ENCODE assay signal across 17 cellular contexts in genomic region chr20:57957397-57958049, GRCh38.
DNase-seq lines count a peak whose midpoint lies in the region; ATAC-seq, FAIRE-seq and TF ChIP-seq lines count a peak whose summit lies in the region.
"Had no signal": no experiment of that assay in that cellular context is flagged by ENCODE, and none has a peak within 500 bp of the region (broad histone marks: within the 10 kb centered on the region; RNA-seq: fewer than 3 reads in every experiment).

No MANE protein-coding gene starts in this region.

- no peak overlapping the region for H3K4me3 ChIP-seq in AG09309 (ENCODE audit: control insufficient read depth, low read depth, low read length)
- no peak overlapping the region for H3K4me3 ChIP-seq in coronary artery
- H3K4me3 ChIP-seq: GM23338, psoas muscle, testis had no signal

- intact Hi-C loops in posterior vena cava (cut with DNase I), result no loop called here

- DNase-seq in AG09309 (ENCODE audit: low read depth) (peak; percentile 32), HTR-8/SVneo (ENCODE audit: insufficient read length, low spot score) (no peak), epidermal melanocyte (ENCODE audit: insufficient read length, low spot score) (peak; percentile 57), posterior vena cava (ENCODE audit: low spot score) (peak; percentile 64), omental fat pad (ENCODE audit: low spot score) (no peak), NCI-H128 (lab: John Stamatoyannopoulos, UW; ENCODE audit: unreplicated experiment) (no peak), coronary artery (ENCODE audit: low spot score) (no peak)
- DNase-seq: activated CD4-positive, alpha-beta T cell treated with anti-CD3 and anti-CD28 coated beads, Interleukin-2, amount 50 U/mL, for 4 hours; activated T-cell treated with anti-CD3 and anti-CD28 coated beads, Interleukin-2, amount 50 U/mL, for 72 hours; midbrain; NCI-H1048; psoas muscle; SIG-M5; testis had no signal

- TF ChIP-seq CTCF in AG09309 (IDR thresholded peaks at IDR 0.05; ENCODE audit: control insufficient read depth, insufficient read depth, low read depth, low read length, missing control alignments) (no peak), omental fat pad (IDR thresholded peaks at IDR 0.05) (no peak), coronary artery (IDR thresholded peaks at IDR 0.05) (no peak)

- FAIRE-seq in HTR-8/SVneo (lab: Jason Lieb, UNC), result peak; percentile 49
- FAIRE-seq: keratinocyte had no signal

- ATAC-seq in omental fat pad (ENCODE audit: low FRiP score), result no peak
- no peak for ATAC-seq in GM18868 (IDR thresholded peaks at IDR 0.05; ENCODE audit: unreplicated experiment)
- ATAC-seq: activated T-cell treated with anti-CD3 and anti-CD28 coated beads, Interleukin-2, amount 50 U/mL, for 72 hours; GM23338; psoas muscle had no signal

- no peak overlapping the region for H3K27ac ChIP-seq in coronary artery
- H3K27ac ChIP-seq: psoas muscle, testis had no signal

Comparison
In these comparisons a context has a peak if more than half of its experiments do, and no peak if none do; other contexts are left out.
1. DNase-seq: peak in AG09309 (single experiment), epidermal melanocyte (single experiment) and posterior vena cava (single experiment); none in HTR-8/SVneo (single experiment), omental fat pad (single experiment), NCI-H128 (single experiment) and coronary artery (single experiment).